In genomic region chr19:40443930-40444180, GRCh38 we compare ENCODE assay signal across 9 cellular contexts. TPM values are rescaled to one million over a fixed set of nuclear protein-coding genes. Genes with fewer than 3 reads are reported as not detected.
DNase-seq lines count a peak whose midpoint lies in the region; ATAC-seq and TF ChIP-seq lines count a peak whose summit lies in the region.
"Had no signal": no experiment of that assay in that cellular context is flagged by ENCODE, and none has a peak within 500 bp of the region (broad histone marks: within the 10 kb centered on the region; RNA-seq: fewer than 3 reads in every experiment).

No MANE protein-coding gene starts in this region.

- TF ChIP-seq CTCF in PC-9 (conservative IDR thresholded peaks at IDR 0.05): no peak
- no peak for TF ChIP-seq CTCF in nephron (IDR thresholded peaks at IDR 0.05; ENCODE audit: unreplicated experiment in 3 of 3)

- no TSS peak for BruUV-seq in PC-9 (replicated peaks; lab: Mats Ljungman, UMichigan)

- no peaks in the 10 kb centered on the region; the same call in 1 of the 2 replicates for H3K36me3 ChIP-seq in PC-9 (ENCODE audit: low read depth)
- no peaks in the 10 kb centered on the region for H3K36me3 ChIP-seq in endocrine pancreas (ENCODE audit: control insufficient read depth, insufficient read depth, low read length)

- H3K79me2 ChIP-seq in PC-9 (ENCODE audit: low read depth): peaks cover 30% of the 10 kb centered on the region

- POLR2A ChIA-PET in PC-9 (lab: Charles Lee; ENCODE audit: unreplicated experiment): no interaction called here

- peak overlapping the region; percentile 98 to 99 (median 99) for H3K27ac Mint-ChIP-seq in nephron

- peaks cover 20% of the 10 kb centered on the region for H4K20me1 ChIP-seq in PC-9 (ENCODE audit: insufficient read depth)

- H3K4me2 ChIP-seq in PC-9: peak overlapping the region; percentile 86

- peaks cover 12% of the 10 kb centered on the region for H3K4me1 ChIP-seq in PC-9 (replicated peaks; ENCODE audit: insufficient read depth)
- peaks cover 4% of the 10 kb centered on the region for H3K4me1 ChIP-seq in endocrine pancreas (ENCODE audit: control insufficient read depth, insufficient read depth, low read length)

- intact Hi-C loops in PC-9 (cut with micrococcal nuclease; ENCODE audit: unreplicated experiment): loop anchor here (1.0 to 5.0 kb wide), 6 partner anchors 11 to 97 kb away; partner anchors contain the start of genes C19orf47, PLD3 and SERTAD1

- CTCF ChIA-PET in PC-9 (lab: Charles Lee): no interaction called here

- H3K4me1 Mint-ChIP-seq in nephron: peaks cover 34% of the 10 kb centered on the region

- peak overlapping the region; percentile 95 to 100 (median 99) for H3K4me3 Mint-ChIP-seq in nephron

- DNase-seq in stimulated activated CD4-positive, alpha-beta T cell treated with anti-CD3 and anti-CD28 coated beads, Interleukin-2, amount 100 ng/mL, for 4 hours (ENCODE audit: low read depth): peak; percentile 45
- no peak for DNase-seq in stimulated activated CD4-positive, alpha-beta T cell treated with anti-CD3 and anti-CD28 coated beads, Interleukin-12 subunit alpha, Interleukin-12 subunit beta, amount 100 ng/mL, for 4 hours
- DNase-seq in PC-9 (no peak), NCI-H226 (no peak)

- H3F3A ChIP-seq in PC-9 (ENCODE audit: insufficient read depth, low read depth): peaks cover 50% of the 10 kb centered on the region

- H3K27me3 Mint-ChIP-seq in nephron (ENCODE audit: low read depth): peaks cover 4% of the 10 kb centered on the region

- H3K4me3 ChIP-seq in PC-9: peak overlapping the region; percentile 75
- peak overlapping the region; percentile 94 for H3K4me3 ChIP-seq in endocrine pancreas (ENCODE audit: control insufficient read depth, insufficient read depth, low read length)

- no peaks in the 10 kb centered on the region for H3K9me3 ChIP-seq in PC-9 (ENCODE audit: insufficient read depth, low read depth)
- H3K9me3 ChIP-seq in endocrine pancreas (ENCODE audit: control insufficient read depth, low read length): no peaks in the 10 kb centered on the region

- peak overlapping the region; percentile 83 for H2AFZ ChIP-seq in PC-9

- no peaks in the 10 kb centered on the region for H3K27me3 ChIP-seq in PC-9 (ENCODE audit: insufficient read depth, low read depth)
- no peaks in the 10 kb centered on the region for H3K27me3 ChIP-seq in endocrine pancreas (ENCODE audit: control insufficient read depth, insufficient read depth, low read length)

- H3K9ac ChIP-seq in endocrine pancreas (ENCODE audit: control insufficient read depth, insufficient read depth, low read length): peak overlapping the region; percentile 97

- H3K36me3 Mint-ChIP-seq in nephron (ENCODE audit: low read depth): peaks cover 24% of the 10 kb centered on the region

- no peak for ATAC-seq in GM21528 (IDR thresholded peaks at IDR 0.05; ENCODE audit: low FRiP score, unreplicated experiment)
- ATAC-seq in GM18867 (IDR thresholded peaks at IDR 0.05; ENCODE audit: unreplicated experiment): no peak

- no peaks in the 10 kb centered on the region for H3K9me3 Mint-ChIP-seq in nephron

- peak overlapping the region; percentile 70 for H3K27ac ChIP-seq in PC-9

- no peaks in the 10 kb centered on the region for H3K9me2 ChIP-seq in PC-9 (ENCODE audit: insufficient read depth)

RNA-seq across cellular contexts. Expression of gene SERTAD3, which starts 0.3 kb away (rescaled TPM):
- 35.9 and 41.4 TPM in 2 replicates for total RNA-seq in PC-9 (2021)

RNA-seq across cellular contexts. Expression of gene SERTAD1, which starts 18.1 kb away (rescaled TPM):
- total RNA-seq in PC-9 (2021): 7.8 and 8.5 TPM in 2 replicates

RNA-seq across cellular contexts. Expression of gene BLVRB, which starts 21.7 kb away (rescaled TPM):
- total RNA-seq in PC-9 (2021): 204 and 239 TPM in 2 replicates

RNA-seq across cellular contexts. Expression of gene SPTBN4, which starts 22.9 kb away (rescaled TPM):
- 0.48 and 0.85 TPM in 2 replicates for total RNA-seq in PC-9 (2021)
- total RNA-seq: lung microvascular endothelial cell had no signal

RNA-seq across cellular contexts. Expression of gene PRX, which starts 30.7 kb away (rescaled TPM):
- 6.6 and 9.2 TPM in 2 replicates for total RNA-seq in PC-9 (2021)
